Comparison of ENCODE assay signal across 8 cellular contexts in the genomic region with DNA sequence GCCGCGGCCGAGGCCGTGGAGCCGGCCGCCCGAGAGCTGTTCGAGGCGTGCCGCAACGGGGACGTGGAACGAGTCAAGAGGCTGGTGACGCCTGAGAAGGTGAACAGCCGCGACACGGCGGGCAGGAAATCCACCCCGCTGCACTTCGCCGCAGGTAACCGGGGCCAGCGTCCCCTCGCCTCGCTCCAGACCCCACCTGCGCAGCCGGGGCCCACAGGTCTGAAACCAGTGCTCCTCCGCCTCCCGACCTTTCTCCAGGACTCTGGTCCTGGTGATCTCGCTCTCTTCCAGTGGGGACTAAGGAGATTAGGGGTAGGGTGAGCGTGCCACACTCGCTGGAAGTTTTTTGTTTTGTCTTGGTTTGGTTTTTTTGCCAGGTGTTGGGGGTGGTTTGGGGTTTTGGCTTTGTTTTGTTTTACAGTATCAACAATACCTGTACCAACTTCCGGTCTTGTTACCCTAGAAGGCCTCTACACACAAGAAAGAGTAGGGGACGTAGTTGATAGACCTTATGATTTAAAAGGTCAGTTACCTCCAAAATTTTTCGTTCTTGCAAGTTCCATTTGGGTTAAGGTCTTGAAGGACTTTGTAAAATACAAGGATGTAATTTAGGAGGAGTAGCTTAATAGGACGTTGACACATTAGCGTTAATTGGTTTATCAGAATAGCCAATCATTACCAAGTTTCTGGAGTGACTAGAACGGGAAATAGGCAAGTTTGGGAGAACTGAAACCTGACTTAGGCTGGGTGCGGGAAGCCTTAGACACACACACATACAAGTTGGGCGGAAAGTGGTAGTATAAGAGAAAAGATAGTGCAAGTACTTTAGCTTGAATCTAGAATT. TPM values are rescaled to one million over a fixed set of nuclear protein-coding genes. Genes with fewer than 3 reads are reported as not detected.
DNase-seq lines count a peak whose midpoint lies in the region; ATAC-seq lines count a peak whose summit lies in the region.

No MANE protein-coding gene starts in this region.

- H3K4me3 Mint-ChIP-seq in activated naive CD8-positive, alpha-beta T cell = peak overlapping the region; percentile 99

- peak overlapping the region; percentile 87 for H3K9ac ChIP-seq in trophoblast cell (ENCODE audit: low read length)

- peak overlapping the region; percentile 96 for H3K4me2 ChIP-seq in trophoblast cell (ENCODE audit: low read length)

- peak overlapping the region; percentile 84 for H3K14ac ChIP-seq in trophoblast cell (ENCODE audit: low read length)

- H3K27ac ChIP-seq in trophoblast cell (ENCODE audit: low read depth, low read length) = peak overlapping the region; percentile 94

- peak overlapping the region; percentile 88 for H3K4me3 ChIP-seq in trophoblast cell (ENCODE audit: low read depth, low read length)

- peak in 9 of 14 donors; percentile 2 to 72 (median 43) for DNase-seq in C1 segment of cervical spinal cord (lab: John Stamatoyannopoulos, UW)
- DNase-seq in OCI-M1 (lab: John Stamatoyannopoulos, UW) = peak; percentile 84
- peak; percentile 60 for DNase-seq in Right ventricle myocardium superior
- peak; percentile 12 to 63 for DNase-seq in trophoblast cell
- DNase-seq in middle frontal gyrus (ENCODE audit: extremely low spot score, low spot score) = no peak

- ATAC-seq in GM18873 (IDR thresholded peaks at IDR 0.05; ENCODE audit: low FRiP score, unreplicated experiment) = peak; percentile 32
- ATAC-seq in HG03097 (IDR thresholded peaks at IDR 0.05; ENCODE audit: low FRiP score, unreplicated experiment) = peak; percentile 40
- peak; percentile 14 for ATAC-seq in Right ventricle myocardium superior (ENCODE audit: poor library complexity)

- no peaks in the 10 kb centered on the region for H3K27me3 ChIP-seq in trophoblast cell (ENCODE audit: insufficient read depth, low read length)

- H3K36me3 ChIP-seq in trophoblast cell (ENCODE audit: control insufficient read depth in 1 of 2, insufficient read depth in 2 of 2, low read length in 2 of 2) = peaks cover 7 to 10% of the 10 kb centered on the region in 2 experiments

- intact Hi-C loops in Right ventricle myocardium superior (cut with DNase I) = no loop called here

- H3K23ac ChIP-seq in trophoblast cell (ENCODE audit: low read length) = no peak overlapping the region

- H3K18ac ChIP-seq in trophoblast cell (ENCODE audit: low read length) = peak overlapping the region; percentile 73

- H2BK5ac ChIP-seq in trophoblast cell (ENCODE audit: low read depth, low read length, poor library complexity) = peak overlapping the region; percentile 92

- H3K27me3 Mint-ChIP-seq in activated naive CD8-positive, alpha-beta T cell = no peaks in the 10 kb centered on the region

- peak overlapping the region; percentile 95 for H4K91ac ChIP-seq in trophoblast cell (ENCODE audit: low read depth, low read length)

- H2BK12ac ChIP-seq in trophoblast cell (ENCODE audit: low read length) = no peak overlapping the region

- peak overlapping the region; percentile 79 for H4K12ac ChIP-seq in trophoblast cell (ENCODE audit: low read depth, low read length)

- no peaks in the 10 kb centered on the region for H3K9me3 ChIP-seq in trophoblast cell (ENCODE audit: insufficient read depth, low read depth, low read length)

- H3K9me3 Mint-ChIP-seq in activated naive CD8-positive, alpha-beta T cell (ENCODE audit: low read depth) = no peaks in the 10 kb centered on the region

- no CpG with 5 or more reads among the region's 40 CpGs for WGBS in trophoblast cell (ENCODE audit: extremely low coverage, insufficient coverage, insufficient read length)

- peaks cover 71% of the 10 kb centered on the region for H3K4me1 Mint-ChIP-seq in activated naive CD8-positive, alpha-beta T cell (ENCODE audit: low read depth)

- peaks cover 16% of the 10 kb centered on the region for H3K79me2 ChIP-seq in trophoblast cell (ENCODE audit: control insufficient read depth, insufficient read depth, low read length, poor library complexity)

- H2BK120ac ChIP-seq in trophoblast cell (ENCODE audit: insufficient read depth, low read length, poor library complexity) = peak overlapping the region; percentile 21

- peaks cover 14% of the 10 kb centered on the region for H3K79me1 ChIP-seq in trophoblast cell (ENCODE audit: low read length)

- H3K36me3 Mint-ChIP-seq in activated naive CD8-positive, alpha-beta T cell = peaks cover 7% of the 10 kb centered on the region

- H2AFZ ChIP-seq in trophoblast cell (ENCODE audit: insufficient read depth, low read length, poor library complexity) = peak overlapping the region; percentile 73

- peaks cover 6 to 10% of the 10 kb centered on the region in 2 experiments for H3K4me1 ChIP-seq in trophoblast cell (ENCODE audit: control insufficient read depth in 1 of 2, insufficient read depth in 2 of 2, low read length in 2 of 2)

- H3K27ac Mint-ChIP-seq in activated naive CD8-positive, alpha-beta T cell = peak overlapping the region; percentile 98

- peak overlapping the region; percentile 98 for H3K4ac ChIP-seq in trophoblast cell (ENCODE audit: low read depth, low read length)

- peak overlapping the region; percentile 91 for H4K8ac ChIP-seq in trophoblast cell (ENCODE audit: low read depth, low read length)

- peak overlapping the region; percentile 97 for H2AK5ac ChIP-seq in trophoblast cell (ENCODE audit: low read length)

RNA-seq across cellular contexts. Expression of a gene that starts 0.7 kb away (rescaled TPM):
- 12.2 TPM for total RNA-seq in Right ventricle myocardium superior
- 28.1 and 29.3 TPM in 2 replicates for polyA plus RNA-seq in trophoblast cell (2013)
